Comparison of ENCODE assay signal across 1 cellular context in genomic region chr2:221337957-221338685, GRCh38.
TF ChIP-seq lines count a peak whose summit lies in the region.

No MANE protein-coding gene starts in this region.

TF ChIP-seq in H1, 55 proteins besides CTCF, POLR2A, EP300 and RAD21:
- TF ChIP-seq SP4 (IDR thresholded peaks at IDR 0.05; ENCODE audit: low read length) (no peak), MAX (IDR thresholded peaks at IDR 0.05) (no peak), TBP (IDR thresholded peaks at IDR 0.05; ENCODE audit: low read depth, low read length) (no peak), SRF (IDR thresholded peaks at IDR 0.05; ENCODE audit: low read depth, low read length) (no peak), EZH2 (IDR thresholded peaks at IDR 0.05; ENCODE audit: low read depth, low read length, severe bottlenecking) (no peak)
